6 cellular contexts compared by ENCODE assay signal in the genomic region with DNA sequence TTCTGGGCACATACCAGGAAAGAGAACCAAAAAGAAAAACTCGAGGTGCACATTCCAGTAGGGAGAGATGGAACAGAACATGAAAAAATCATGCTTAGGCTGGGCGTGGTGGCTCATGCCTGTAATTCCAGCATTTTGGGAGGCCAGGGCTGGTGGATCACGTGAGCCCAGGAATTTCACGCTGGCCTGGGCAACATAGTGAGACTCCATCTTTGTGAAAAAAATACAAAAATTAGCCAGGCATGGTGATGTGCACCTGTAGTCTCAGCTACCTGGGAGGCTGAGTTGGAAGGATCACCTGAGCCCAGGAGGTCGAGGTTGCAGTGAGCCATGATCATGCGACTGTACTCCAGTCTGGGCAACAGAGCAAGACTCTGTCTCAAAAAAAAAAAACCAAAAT. TPM values are rescaled to one million over a fixed set of nuclear protein-coding genes. Genes with fewer than 3 reads are reported as not detected.
"Had no signal": no experiment of that assay in that cellular context is flagged by ENCODE, and none has a peak within 500 bp of the region (broad histone marks: within the 10 kb centered on the region; RNA-seq: fewer than 3 reads in every experiment).

No MANE protein-coding gene starts in this region.

RNA-seq across cellular contexts. Expression of a gene that starts 33.1 kb away (rescaled TPM):
- total RNA-seq: GM23248, H4, H7, HFFc6, HT1080, IMR-90 had no signal
- polyA plus RNA-seq: GM23248, IMR-90 had no signal

RNA-seq across cellular contexts. Expression of a gene that starts 50.4 kb away (rescaled TPM):
- total RNA-seq: GM23248, H4, HFFc6, HT1080, IMR-90 had no signal
- polyA plus RNA-seq: GM23248, IMR-90 had no signal
